ENCODE assay signal across 8 cellular contexts in genomic region chr14:103500148-103500990, GRCh38. TPM values are rescaled to one million over a fixed set of nuclear protein-coding genes. Genes with fewer than 3 reads are reported as not detected.
DNase-seq lines count a peak whose midpoint lies in the region; ATAC-seq and TF ChIP-seq lines count a peak whose summit lies in the region.

No MANE protein-coding gene starts in this region.

- H3K4me3 ChIP-seq in GM12865 (ENCODE audit: low read depth, low read length) (no peak overlapping the region), SU-DHL-6 (ENCODE audit: insufficient read depth, low read length, poor library complexity, severe bottlenecking) (no peak overlapping the region)

- H3K9me2 ChIP-seq in SU-DHL-6 (replicated peaks; ENCODE audit: insufficient read depth, low read length) = no peaks in the 10 kb centered on the region

- H3K9ac ChIP-seq in SU-DHL-6 (ENCODE audit: low read length) = no peak overlapping the region

- no peaks in the 10 kb centered on the region for H3K9me3 Mint-ChIP-seq in type B pancreatic cell

- no peaks in the 10 kb centered on the region for H3K9me3 ChIP-seq in SU-DHL-6 (ENCODE audit: insufficient read depth, low read length)

- TF ChIP-seq CTCF in GM12865 (IDR thresholded peaks at IDR 0.05; ENCODE audit: insufficient read depth, low read depth, low read length, missing control alignments) (peak; percentile 95), SU-DHL-6 (IDR thresholded peaks at IDR 0.05; ENCODE audit: insufficient read depth, low read length, poor library complexity, severe bottlenecking) (peak; percentile 96), type B pancreatic cell (conservative IDR thresholded peaks at IDR 0.05) (peak; percentile 99)

- DNase-seq in GM12865 (ENCODE audit: low read depth) (peak; percentile 83), NCI-H1048 (lab: John Stamatoyannopoulos, UW) (peak; percentile 59), Right ventricle myocardium superior (peak; percentile 95), posterior vena cava (ENCODE audit: low spot score) (peak; percentile 97), type B pancreatic cell (ENCODE audit: extremely low spot score, unreplicated experiment) (peak; percentile 89)
- DNase-seq in activated naive CD8-positive, alpha-beta T cell treated with anti-CD3 and anti-CD28 coated beads, Interleukin-2, amount 50 U/mL, for 16 hours (ENCODE audit: low read depth, low spot score) = peak; percentile 48

- no peaks in the 10 kb centered on the region for H3K27me3 Mint-ChIP-seq in type B pancreatic cell

- H4K20me1 ChIP-seq in SU-DHL-6 (ENCODE audit: low read depth, low read length) = no peaks in the 10 kb centered on the region

- H3K36me3 Mint-ChIP-seq in type B pancreatic cell = peaks cover 10% of the 10 kb centered on the region

- intact Hi-C loops in Right ventricle myocardium superior (cut with DNase I) (loop anchor here (5.0 kb wide), 1 partner anchor 47 kb away; no protein-coding TSS in a partner anchor), posterior vena cava (cut with DNase I) (loop anchor here (1.0 to 5.0 kb wide), 2 partner anchors 26 to 47 kb away; no protein-coding TSS in a partner anchor)

- H3K27ac ChIP-seq in SU-DHL-6 (ENCODE audit: low read depth, low read length) = no peak overlapping the region

- H3F3A ChIP-seq in SU-DHL-6 (ENCODE audit: insufficient read depth) = 0 out of 2 replicates have a peak, but pooled peaks cover 6% of the 10 kb centered on the region

- H3K4me2 ChIP-seq in SU-DHL-6 (ENCODE audit: low read depth, low read length, poor library complexity, severe bottlenecking) = no peak overlapping the region

- no peak overlapping the region for H3K4me3 Mint-ChIP-seq in type B pancreatic cell

- no peak overlapping the region for H2AFZ ChIP-seq in SU-DHL-6 (ENCODE audit: low read depth, low read length, severe bottlenecking)

- H3K79me2 ChIP-seq in SU-DHL-6 (ENCODE audit: insufficient read depth, low read length) = no peaks in the 10 kb centered on the region

- H3K36me3 ChIP-seq in SU-DHL-6 (ENCODE audit: low read length) = peaks cover 3% of the 10 kb centered on the region; the same call in 1 of the 2 replicates

- H3K4me1 Mint-ChIP-seq in type B pancreatic cell (ENCODE audit: unreplicated experiment) = peaks cover 8% of the 10 kb centered on the region

- peak overlapping the region; percentile 39 for H3K27ac Mint-ChIP-seq in type B pancreatic cell

- H3K27me3 ChIP-seq in SU-DHL-6 (ENCODE audit: low read length) = no peaks in the 10 kb centered on the region

- ATAC-seq in Right ventricle myocardium superior (ENCODE audit: poor library complexity) (peak; percentile 84), HG02970 (IDR thresholded peaks at IDR 0.05; ENCODE audit: low FRiP score, unreplicated experiment) (no peak)

RNA-seq across cellular contexts. Expression of gene CKB, which starts 22.3 kb away (rescaled TPM):
- total RNA-seq in Right ventricle myocardium superior = 702 TPM
- 100 to 1,000 TPM; 354 to 709 TPM for total RNA-seq in posterior vena cava
- 180 and 323 TPM in 2 replicates for total RNA-seq in type B pancreatic cell (ENCODE audit: low replicate concordance)

RNA-seq across cellular contexts. Expression of gene TRMT61A, which starts 28.6 kb away (rescaled TPM):
- total RNA-seq in Right ventricle myocardium superior (5.0 TPM), posterior vena cava (10 to 100 TPM; 16.2 to 18.0 TPM), type B pancreatic cell (ENCODE audit: low replicate concordance) (10.8 and 12.4 TPM in 2 replicates)
